8 cellular contexts compared by ENCODE assay signal in genomic region chr1:32755098-32755809, GRCh38. TPM values are rescaled to one million over a fixed set of nuclear protein-coding genes. Genes with fewer than 3 reads are reported as not detected.
DNase-seq lines count a peak whose midpoint lies in the region; ATAC-seq and TF ChIP-seq lines count a peak whose summit lies in the region.

No MANE protein-coding gene starts in this region.

- H3K27ac Mint-ChIP-seq in naive thymus-derived CD8-positive, alpha-beta T cell = peak overlapping the region in 4 of 10 donors; percentile 14 to 75 (median 67)

- no peak for TF ChIP-seq POLR2A in uterus (IDR thresholded peaks at IDR 0.05)

- H3K4me3 ChIP-seq in heart right ventricle = peak overlapping the region in 6 of 10 donors; percentile 45 to 72 (median 64)
- H3K4me3 ChIP-seq in epithelial cell of esophagus (ENCODE audit: low read length) = peak overlapping the region; percentile 100
- H3K4me3 ChIP-seq in uterus = peak overlapping the region; percentile 49 to 66
- no peak overlapping the region for H3K4me3 ChIP-seq in GM23248

- H4K20me1 ChIP-seq in GM23248 (ENCODE audit: insufficient read depth) = no peaks in the 10 kb centered on the region

- no peak overlapping the region for H3K9ac ChIP-seq in GM23248

- H3K27ac ChIP-seq in heart right ventricle (no peak overlapping the region), uterus (peak overlapping the region; percentile 49 to 74), GM23248 (no peak overlapping the region)

- intact Hi-C loops in heart right ventricle (cut with DNase I) (no loop called here), Right ventricle myocardium inferior (cut with DNase I) (no loop called here), uterus (cut with DNase I; ENCODE audit: low total_unique reads) (no loop called here)

- DNase-seq in heart right ventricle (no peak), Right ventricle myocardium inferior (ENCODE audit: missing footprints) (no peak), epithelial cell of esophagus (ENCODE audit: low read depth) (no peak), uterus (no peak), GM23248 (no peak), DMS53 (lab: John Stamatoyannopoulos, UW) (no peak), NCI-H345 treated with DMSO at 0.1 percent for 48 hours (lab: John Stamatoyannopoulos, UW; ENCODE audit: unreplicated experiment) (no peak)
- no peak for DNase-seq in naive thymus-derived CD8-positive, alpha-beta T cell

- POLR2A ChIA-PET in naive thymus-derived CD8-positive, alpha-beta T cell (lab: Charles Lee) = no interaction called here

- ATAC-seq in heart right ventricle = no peak
- ATAC-seq in Right ventricle myocardium inferior = no peak
- ATAC-seq in naive thymus-derived CD8-positive, alpha-beta T cell = no peak

- 51 to 57% methylated on average over 10 of the region's 10 CpGs for WGBS in heart right ventricle, 2 donors
- 92 to 95% methylated on average over 8 to 10 of the region's 10 CpGs for WGBS in GM23248 (ENCODE audit: low coverage in 1 of 2, low lambda C conversion rate in 2 of 2, missing lambda C conversion rate in 2 of 2), 2 experiments

- H3K27me3 ChIP-seq in heart right ventricle = peaks cover 0 to 24% (median 0%) of the 10 kb centered on the region in 7 donors
- no peaks in the 10 kb centered on the region for H3K27me3 ChIP-seq in uterus
- no peaks in the 10 kb centered on the region for H3K27me3 ChIP-seq in GM23248 (replicated peaks; ENCODE audit: insufficient read depth)

- H3K36me3 Mint-ChIP-seq in naive thymus-derived CD8-positive, alpha-beta T cell = no peaks in the 10 kb centered on the region

- H3K9me3 Mint-ChIP-seq in naive thymus-derived CD8-positive, alpha-beta T cell = no peaks in the 10 kb centered on the region

- TF ChIP-seq CTCF in heart right ventricle (IDR thresholded peaks at IDR 0.05) (no peak), epithelial cell of esophagus (IDR thresholded peaks at IDR 0.05; ENCODE audit: insufficient read depth, low read depth, low read length, missing control alignments) (no peak), uterus (IDR thresholded peaks at IDR 0.05) (no peak)

- in situ Hi-C loops in GM23248 (cut with MboI) = no loop called here

- peak overlapping the region in 7 of 10 donors; percentile 5 to 42 (median 24) for H3K4me3 Mint-ChIP-seq in naive thymus-derived CD8-positive, alpha-beta T cell

- H3K79me2 ChIP-seq in GM23248 (ENCODE audit: insufficient read depth) = no peaks in the 10 kb centered on the region

- H3F3A ChIP-seq in GM23248 (ENCODE audit: insufficient read depth) = no peaks in the 10 kb centered on the region; the same call in 1 of the 2 replicates

- H3K9me3 ChIP-seq in heart right ventricle = no peaks in the 10 kb centered on the region
- H3K9me3 ChIP-seq in uterus = no peaks in the 10 kb centered on the region
- no peaks in the 10 kb centered on the region for H3K9me3 ChIP-seq in GM23248 (ENCODE audit: low read depth)

- H3K9me2 ChIP-seq in GM23248 (ENCODE audit: insufficient read depth) = no peaks in the 10 kb centered on the region

- peaks cover 0 to 40% (median 23%) of the 10 kb centered on the region in 9 donors for H3K4me1 ChIP-seq in heart right ventricle
- H3K4me1 ChIP-seq in uterus = peaks cover 4 to 6% of the 10 kb centered on the region in 2 donors
- no peaks in the 10 kb centered on the region; the same call in 1 of the 2 replicates for H3K4me1 ChIP-seq in GM23248 (ENCODE audit: insufficient read depth)

- H3K27me3 Mint-ChIP-seq in naive thymus-derived CD8-positive, alpha-beta T cell = peaks cover 0 to 12% (median 2%) of the 10 kb centered on the region in 5 donors

- H2AFZ ChIP-seq in GM23248 = no peak overlapping the region

- H3K4me1 Mint-ChIP-seq in naive thymus-derived CD8-positive, alpha-beta T cell = peaks cover 13 to 30% (median 17%) of the 10 kb centered on the region in 4 donors

- no peak overlapping the region for H3K4me2 ChIP-seq in GM23248 (ENCODE audit: unreplicated experiment)

- H3K36me3 ChIP-seq in heart right ventricle (no peaks in the 10 kb centered on the region), uterus (no peaks in the 10 kb centered on the region), GM23248 (ENCODE audit: low read depth) (no peaks in the 10 kb centered on the region)

RNA-seq across cellular contexts. Expression of gene SYNC, which starts 52.7 kb away (rescaled TPM):
- total RNA-seq in heart right ventricle = 10 to 100 TPM in 9 of 10 donors, 1 to 10 TPM in 1; 9.9 to 27.8 (median 17.7) TPM
- polyA plus RNA-seq in heart right ventricle = 10 to 100 TPM in 1 of 2 donors, 1 to 10 TPM in 1; 2.7 to 10.5 TPM
- total RNA-seq in Right ventricle myocardium inferior = 24.7 TPM
- not detected for total RNA-seq in naive thymus-derived CD8-positive, alpha-beta T cell
- not detected for polyA plus RNA-seq in naive thymus-derived CD8-positive, alpha-beta T cell
- total RNA-seq in uterus = 10 to 100 TPM in 3 of 4 donors, 1 to 10 TPM in 1; 4.7 to 61.0 (median 18.1) TPM
- total RNA-seq in GM23248 (2014; rRNA removed; shearing (Covaris generic)) = 103 and 112 TPM in 2 replicates
- 60.0 and 60.5 TPM in 2 replicates for polyA plus RNA-seq in GM23248 (2016; fragmentation: Nextera tagmentation; extraction: Ambion mirVana)

Comparison
In these comparisons a context has a peak if more than half of its experiments do, and no peak if none do; other contexts are left out.
1. H3K27ac ChIP-seq: peak in uterus (2 of 2); none in heart right ventricle (0 of 10) and GM23248 (single experiment).
2. RNA of gene SYNC, which starts 52.7 kb away (total RNA-seq): 103 to 112 TPM in GM23248, 24.7 TPM in Right ventricle myocardium inferior (single experiment), 9.9 to 27.8 TPM in heart right ventricle and 4.7 to 61.0 TPM in uterus; not detected in naive thymus-derived CD8-positive, alpha-beta T cell; every median in the first group is over 4 times any median in the second.